Comparison of ENCODE assay signal across 28 cellular contexts in the genomic region with DNA sequence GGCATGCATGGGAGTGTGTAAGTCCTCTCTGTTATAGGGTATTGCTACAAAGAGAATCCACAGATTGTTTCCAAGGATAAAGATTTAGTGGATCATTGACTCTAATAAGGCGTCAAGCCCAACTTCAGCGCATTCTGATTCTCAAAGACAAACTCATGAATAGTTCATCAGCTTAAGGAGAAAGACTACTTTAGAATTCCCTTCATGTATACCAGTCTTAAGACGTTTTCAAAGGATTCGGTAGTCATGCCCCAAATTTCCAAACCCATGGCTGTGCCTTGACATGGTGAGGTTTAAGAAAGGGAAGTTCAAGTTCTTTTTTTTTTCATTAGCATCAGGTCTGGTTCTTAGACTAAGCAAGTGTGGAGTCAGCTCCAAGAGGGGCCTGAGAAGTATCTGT.
"Had no signal": no experiment of that assay in that cellular context is flagged by ENCODE, and none has a peak within 500 bp of the region (broad histone marks: within the 10 kb centered on the region; RNA-seq: fewer than 3 reads in every experiment).

No MANE protein-coding gene starts in this region.

- DNase-seq: activated CD4-positive, alpha-beta T cell treated with anti-CD3 and anti-CD28 coated beads, Interleukin-2, amount 10 ng/mL, durations not matched to agents 24 days and 14 days; activated CD4-positive, alpha-beta T cell treated with anti-CD3 and anti-CD28 coated beads, Interleukin-2, amount 50 U/mL, for 4 hours; activated CD8-positive, alpha-beta T cell treated with anti-CD3 and anti-CD28 coated beads for 36 hours; activated effector memory CD4-positive, alpha-beta T cell treated with anti-CD3 and anti-CD28 coated beads, Interleukin-2, amount 50 U/mL, for 16 hours; activated naive CD4-positive, alpha-beta T cell; activated T-cell treated with anti-CD3 and anti-CD28 coated beads, Interleukin-2, amount 50 U/mL, for 1 hour; activated T-cell treated with anti-CD3 and anti-CD28 coated beads, Interleukin-2, amount 50 U/mL, for 72 hours; adrenal gland; KG1; MM.1S; MV-4-11; NCI-H1092; NCI-H1436 treated with DMSO at 0.1 percent for 48 hours; NCI-H1694 treated with DMSO at 0.1 percent for 48 hours; NCI-H2029; NCI-H510A; NCI-H526; NCI-H748 treated with DMSO at 0.1 percent for 48 hours; NK-92 treated with Interleukin-12 subunit alpha and Interleukin-12 subunit beta, amount 100 ng/mL, for 24 hours; PC-3; SIG-M5 had no signal

- H3K36me3 Mint-ChIP-seq: activated naive CD4-positive, alpha-beta T cell treated with anti-CD3 and anti-CD28 coated beads, Interleukin-2, amount 50 U/mL, for 72 hours had no signal

- H3K9me3 Mint-ChIP-seq: activated CD4-positive, alpha-beta T cell treated with anti-CD3 and anti-CD28 coated beads, Interleukin-2, amount 10 ng/mL, durations not matched to agents 24 days and 14 days; activated CD8-positive, alpha-beta T cell treated with anti-CD3 and anti-CD28 coated beads for 36 hours; activated naive CD4-positive, alpha-beta T cell treated with anti-CD3 and anti-CD28 coated beads, Interleukin-2, amount 50 U/mL, for 72 hours; activated T-cell treated with anti-CD3 and anti-CD28 coated beads, Interleukin-2, amount 50 U/mL, for 72 hours; activated T-helper 17 cell treated with anti-CD3 and anti-CD28 coated beads, Interleukin-2, amount 50 U/mL, for 72 hours; T-helper 2 cell treated with Interferon-gamma antibody and Interleukin-4, amounts not matched to agents 5 μg/mL and 100 μg/mL, for 36 hours had no signal

- H3K4me3 Mint-ChIP-seq: activated CD4-positive, alpha-beta T cell treated with anti-CD3 and anti-CD28 coated beads, Interleukin-2, amount 10 ng/mL, durations not matched to agents 24 days and 14 days; activated CD8-positive, alpha-beta T cell treated with anti-CD3 and anti-CD28 coated beads for 36 hours; activated T-cell treated with anti-CD3 and anti-CD28 coated beads, Interleukin-2, amount 50 U/mL, for 72 hours; activated T-helper 17 cell treated with anti-CD3 and anti-CD28 coated beads, Interleukin-2, amount 50 U/mL, for 72 hours; T-helper 2 cell treated with Interferon-gamma antibody and Interleukin-4, amounts not matched to agents 5 μg/mL and 100 μg/mL, for 36 hours had no signal

- H3K4me1 Mint-ChIP-seq: activated CD4-positive, alpha-beta T cell treated with anti-CD3 and anti-CD28 coated beads, Interleukin-2, amount 10 ng/mL, durations not matched to agents 24 days and 14 days; activated T-helper 17 cell treated with anti-CD3 and anti-CD28 coated beads, Interleukin-2, amount 50 U/mL, for 72 hours had no signal

- ATAC-seq: activated CD8-positive, alpha-beta T cell treated with anti-CD3 and anti-CD28 coated beads for 36 hours; activated naive CD4-positive, alpha-beta T cell treated with anti-CD3 and anti-CD28 coated beads, Interleukin-2, amount 50 U/mL, for 72 hours; activated T-cell treated with anti-CD3 and anti-CD28 coated beads, Interleukin-2, amount 50 U/mL, for 72 hours; activated T-helper 17 cell treated with anti-CD3 and anti-CD28 coated beads, Interleukin-2, amount 50 U/mL, for 72 hours; PC-3; Right ventricle myocardium inferior; SK-N-SH treated with all-trans-retinoic acid at 6 μM for 48 hours had no signal

- H3K27me3 Mint-ChIP-seq: activated T-helper 17 cell treated with anti-CD3 and anti-CD28 coated beads, Interleukin-2, amount 50 U/mL, for 72 hours had no signal

- H3K27ac Mint-ChIP-seq: activated CD4-positive, alpha-beta T cell treated with anti-CD3 and anti-CD28 coated beads, Interleukin-2, amount 10 ng/mL, durations not matched to agents 24 days and 14 days; activated CD8-positive, alpha-beta T cell treated with anti-CD3 and anti-CD28 coated beads for 36 hours; activated naive CD4-positive, alpha-beta T cell treated with anti-CD3 and anti-CD28 coated beads, Interleukin-2, amount 50 U/mL, for 72 hours; activated T-cell treated with anti-CD3 and anti-CD28 coated beads, Interleukin-2, amount 50 U/mL, for 72 hours; activated T-helper 17 cell treated with anti-CD3 and anti-CD28 coated beads, Interleukin-2, amount 50 U/mL, for 72 hours; T-helper 2 cell treated with Interferon-gamma antibody and Interleukin-4, amounts not matched to agents 5 μg/mL and 100 μg/mL, for 36 hours had no signal

- FAIRE-seq: RCC 7860, TTC549 had no signal
